In genomic region chr10:28686835-28687682, GRCh38 we compare ENCODE assay signal across 23 cellular contexts. TPM values are rescaled to one million over a fixed set of nuclear protein-coding genes. Genes with fewer than 3 reads are reported as not detected.
DNase-seq lines count a peak whose midpoint lies in the region; ATAC-seq and TF ChIP-seq lines count a peak whose summit lies in the region.
"Had no signal": no experiment of that assay in that cellular context is flagged by ENCODE, and none has a peak within 500 bp of the region (broad histone marks: within the 10 kb centered on the region; RNA-seq: fewer than 3 reads in every experiment).

No MANE protein-coding gene starts in this region.

- H3K27ac ChIP-seq in HUES64 (ENCODE audit: low read depth, low read length) (peak overlapping the region; percentile 19; the same call in 1 of the 2 replicates), iPS-18a (ENCODE audit: low read length) (no peak overlapping the region)
- H3K27ac ChIP-seq: epithelial cell of prostate, foreskin keratinocyte, sigmoid colon, testis, vagina had no signal

- H3K4me3 ChIP-seq in HUES64 (ENCODE audit: low read length) (no peak overlapping the region), choroid plexus epithelial cell (ENCODE audit: low read depth, low read length) (no peak overlapping the region), iPS-18a (ENCODE audit: low read length) (peak overlapping the region; percentile 8), retinal pigment epithelial cell (ENCODE audit: low read length) (no peak overlapping the region)
- H3K4me3 ChIP-seq: sigmoid colon, testis, vagina had no signal

- H3K36me3 ChIP-seq in HUES64 (ENCODE audit: insufficient read depth, low read length) (peaks cover 19% of the 10 kb centered on the region), iPS-18a (ENCODE audit: control insufficient read depth, low read depth, low read length) (peaks cover 13% of the 10 kb centered on the region)
- H3K36me3 ChIP-seq: sigmoid colon, vagina had no signal

- H3K4me1 ChIP-seq in HUES64 (ENCODE audit: insufficient read depth, low read length) (peaks cover 45% of the 10 kb centered on the region), iPS-18a (ENCODE audit: control insufficient read depth, low read depth, low read length) (peaks cover 44% of the 10 kb centered on the region)
- H3K4me1 ChIP-seq: foreskin keratinocyte, testis, vagina had no signal

- DNase-seq in choroid plexus epithelial cell (ENCODE audit: low read depth) (peak; percentile 39), retinal pigment epithelial cell (ENCODE audit: low read depth) (no peak), NCI-H82 treated with DMSO at 0.1 percent for 48 hours (lab: John Stamatoyannopoulos, UW; ENCODE audit: unreplicated experiment) (no peak), NCI-H1694 treated with DMSO at 0.1 percent for 48 hours (lab: John Stamatoyannopoulos, UW) (no peak)
- DNase-seq in stimulated activated CD4-positive, alpha-beta T cell treated with anti-CD3 and anti-CD28 coated beads, Interleukin-2, amount 100 ng/mL, for 24 hours: no peak
- DNase-seq: activated CD4-positive, alpha-beta T cell treated with anti-CD3 and anti-CD28 coated beads for 4 hours; activated CD8-positive, alpha-beta memory T cell treated with anti-CD3 and anti-CD28 coated beads for 24 hours; activated effector memory CD4-positive, alpha-beta T cell treated with anti-CD3 and anti-CD28 coated beads, Interleukin-2, amount 50 U/mL, for 16 hours; C1 segment of cervical spinal cord; DMS79 treated with DMSO at 0.1 percent for 48 hours; foreskin keratinocyte; NCI-H146; sigmoid colon; stimulated activated CD4-positive, alpha-beta T cell treated with anti-CD3 and anti-CD28 coated beads, Interleukin-15, amount 100 ng/mL, for 24 hours; stimulated activated naive CD4-positive, alpha-beta T cell; T-helper 2 cell; testis had no signal

- ATAC-seq in HG02571 (IDR thresholded peaks at IDR 0.05; ENCODE audit: unreplicated experiment): no peak
- ATAC-seq: foreskin keratinocyte, HCT116 had no signal

- no peak for TF ChIP-seq CTCF in choroid plexus epithelial cell (conservative IDR thresholded peaks at IDR 0.05; ENCODE audit: low read depth, low read length)
- TF ChIP-seq CTCF in retinal pigment epithelial cell (conservative IDR thresholded peaks at IDR 0.05; ENCODE audit: low read depth, low read length): peak; percentile 19

- WGBS in HUES64: 22% methylated on average over 3 of the region's 4 CpGs

- no peaks in the 10 kb centered on the region for H3K27me3 ChIP-seq in HUES64 (ENCODE audit: insufficient read depth, low read length)
- no peaks in the 10 kb centered on the region for H3K27me3 ChIP-seq in iPS-18a (ENCODE audit: control insufficient read depth, insufficient read depth, low read length)
- H3K27me3 ChIP-seq: foreskin keratinocyte, sigmoid colon, testis, vagina had no signal

- no peak overlapping the region for H3K9ac ChIP-seq in HUES64 (ENCODE audit: low read depth, low read length)
- no peak overlapping the region for H3K9ac ChIP-seq in iPS-18a (ENCODE audit: low read length)

- H3K9me3 ChIP-seq in HUES64 (ENCODE audit: insufficient read depth, low read depth, low read length) (no peaks in the 10 kb centered on the region), iPS-18a (ENCODE audit: control insufficient read depth, low read depth, low read length) (no peaks in the 10 kb centered on the region)
- H3K9me3 ChIP-seq: sigmoid colon, testis, vagina had no signal

RNA-seq across cellular contexts. Expression of gene BAMBI, which starts 9.7 kb away (rescaled TPM):
- 19.1 TPM for polyA plus RNA-seq in HUES64 (2013, experiment 1 of 2)
- polyA plus RNA-seq in HUES64 (2013, experiment 2 of 2): 20.6 TPM
